22 cellular contexts compared by ENCODE assay signal in the genomic region with DNA sequence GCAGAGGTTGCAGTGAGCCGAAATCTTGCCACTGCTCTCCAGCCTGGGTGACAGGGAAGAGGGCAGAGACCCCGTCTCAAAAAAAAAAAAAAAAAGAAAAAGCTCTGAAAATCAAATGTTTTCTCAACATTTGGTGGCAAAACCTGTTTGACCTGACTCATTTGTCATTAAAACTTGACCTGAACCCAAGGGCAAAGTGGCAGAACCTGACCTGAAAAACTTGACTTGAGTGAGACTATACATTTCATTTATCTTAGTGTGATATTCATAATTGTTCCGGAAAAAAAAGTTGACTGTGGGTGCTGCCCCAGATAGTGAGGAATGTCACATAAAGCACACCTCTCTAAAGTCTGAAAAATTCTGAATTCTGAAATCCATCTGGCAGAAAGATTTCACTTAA. TPM values are rescaled to one million over a fixed set of nuclear protein-coding genes. Genes with fewer than 3 reads are reported as not detected.
DNase-seq lines count a peak whose midpoint lies in the region; ATAC-seq, FAIRE-seq and TF ChIP-seq lines count a peak whose summit lies in the region.
"Had no signal": no experiment of that assay in that cellular context is flagged by ENCODE, and none has a peak within 500 bp of the region (broad histone marks: within the 10 kb centered on the region; RNA-seq: fewer than 3 reads in every experiment).

No MANE protein-coding gene starts in this region.

- DNase-seq in PC-3 (peak; percentile 28), esophagus squamous epithelium (lab: John Stamatoyannopoulos, UW) (no peak), small intestine (peak; percentile 29), left lobe of liver (ENCODE audit: low spot score) (no peak), dorsolateral prefrontal cortex (no peak)
- DNase-seq in CD8-positive, alpha-beta T cell = no peak
- DNase-seq: COR-L47; DMS 273 treated with DMSO at 0.1 percent for 48 hours; KG1; NCI-H1092; NCI-H1436; NCI-H1930; NCI-H510A; NCI-H748 treated with DMSO at 0.1 percent for 48 hours; NK-92 treated with Interleukin-12 subunit alpha and Interleukin-12 subunit beta, amount 100 ng/mL, for 24 hours had no signal

- H3K79me2 ChIP-seq in PC-3 (ENCODE audit: low read length) = peaks cover 23% of the 10 kb centered on the region

- no peaks in the 10 kb centered on the region for H3K9me3 Mint-ChIP-seq in CD8-positive, alpha-beta T cell

- H3K4me1 ChIP-seq in PC-3 (ENCODE audit: insufficient read depth, low read length) (peaks cover 32% of the 10 kb centered on the region), esophagus squamous epithelium (peaks cover 0 to 47% (median 7%) of the 10 kb centered on the region in 3 donors), small intestine (ENCODE audit: control insufficient read depth in 2 of 2, insufficient read depth in 1 of 2, low read depth in 1 of 2, low read length in 1 of 2) (peaks cover 2 to 4% of the 10 kb centered on the region in 2 donors)
- H3K4me1 ChIP-seq in CD8-positive, alpha-beta T cell (ENCODE audit: insufficient read depth, low read length) = peaks cover 18% of the 10 kb centered on the region

- ATAC-seq in PC-3 = no peak
- ATAC-seq in CD8-positive, alpha-beta T cell = no peak
- no peak for ATAC-seq in left lobe of liver
- ATAC-seq in GM21723 (IDR thresholded peaks at IDR 0.05; ENCODE audit: unreplicated experiment) = no peak

- WGBS in esophagus squamous epithelium, 2 donors = 67 to 69% methylated on average over 3 of the region's 3 CpGs
- 50 to 72% (median 54%) methylated on average over 3 of the region's 3 CpGs for WGBS in small intestine, 3 donors

- H3K27me3 ChIP-seq in PC-3 (ENCODE audit: low read length) (no peaks in the 10 kb centered on the region), esophagus squamous epithelium (no peaks in the 10 kb centered on the region), small intestine (ENCODE audit: control insufficient read depth in 2 of 2, insufficient read depth in 2 of 2, low read length in 2 of 2) (no peaks in the 10 kb centered on the region), dorsolateral prefrontal cortex (no peaks in the 10 kb centered on the region)
- no peaks in the 10 kb centered on the region for H3K27me3 ChIP-seq in CD8-positive, alpha-beta T cell (ENCODE audit: insufficient read depth, low read length)
- H3K27me3 ChIP-seq: SJSA1 had no signal

- H3K9me3 ChIP-seq in PC-3 (ENCODE audit: low read length) (no peaks in the 10 kb centered on the region), esophagus squamous epithelium (no peaks in the 10 kb centered on the region), small intestine (ENCODE audit: control insufficient read depth, low read depth) (no peaks in the 10 kb centered on the region)
- no peaks in the 10 kb centered on the region for H3K9me3 ChIP-seq in CD8-positive, alpha-beta T cell (ENCODE audit: low read length)
- H3K9me3 ChIP-seq: SJSA1 had no signal

- intact Hi-C loops in PC-3 (cut with micrococcal nuclease) = loop anchor here (5.0 kb wide), 1 partner anchor 50 kb away; no protein-coding TSS in a partner anchor
- intact Hi-C loops in esophagus squamous epithelium (cut with DNase I) = no loop called here
- intact Hi-C loops in CD8-positive, alpha-beta T cell (cut with DNase I, micrococcal nuclease) = loop anchor here in 1 of 2 experiments (5.0 kb wide), 1 partner anchor 40 kb away; no protein-coding TSS in a partner anchor
- intact Hi-C loops in dorsolateral prefrontal cortex (cut with DNase I) = no loop called here

- H3K9me2 ChIP-seq in PC-3 (replicated peaks; ENCODE audit: low read length) = no peaks in the 10 kb centered on the region

- POLR2A ChIA-PET in PC-3 (lab: Charles Lee; ENCODE audit: unreplicated experiment) = no interaction called here
- POLR2A ChIA-PET in CD8-positive, alpha-beta T cell (lab: Charles Lee) = no interaction called here

- H3K36me3 Mint-ChIP-seq in CD8-positive, alpha-beta T cell = peaks cover 25% of the 10 kb centered on the region

- BruUV-seq in PC-3 (replicated peaks; lab: Mats Ljungman, UMichigan) = no TSS peak

- H4K20me1 ChIP-seq in PC-3 (ENCODE audit: low read length) = peaks cover 5% of the 10 kb centered on the region; the same call in 1 of the 2 replicates

- H3K4me2 ChIP-seq in PC-3 (ENCODE audit: low read length) = peak overlapping the region; percentile 89

- H3K4me1 Mint-ChIP-seq in CD8-positive, alpha-beta T cell (ENCODE audit: low read depth) = peaks cover 25% of the 10 kb centered on the region

- H3K27me3 Mint-ChIP-seq in CD8-positive, alpha-beta T cell (ENCODE audit: low read depth) = no peaks in the 10 kb centered on the region

- FAIRE-seq in small intestine (lab: Jason Lieb, UNC) = no peak
- FAIRE-seq: A204.1, H54, RCC 7860 had no signal

- no peak overlapping the region for H2AFZ ChIP-seq in PC-3 (ENCODE audit: low read length)

- H3K4me3 Mint-ChIP-seq in CD8-positive, alpha-beta T cell = no peak overlapping the region
- H3K4me3 Mint-ChIP-seq: CD14-positive monocyte had no signal

- CTCF ChIA-PET in PC-3 (lab: Charles Lee) = no interaction called here
- CTCF ChIA-PET in CD8-positive, alpha-beta T cell (lab: Charles Lee) = no interaction called here

- TF ChIP-seq CTCF in C4-2B (conservative IDR thresholded peaks at IDR 0.05) = no peak
- no peak for TF ChIP-seq CTCF in PC-3 (conservative IDR thresholded peaks at IDR 0.05; ENCODE audit: low read depth, low read length)
- TF ChIP-seq CTCF in esophagus squamous epithelium (IDR thresholded peaks at IDR 0.05) = no peak
- no peak for TF ChIP-seq CTCF in CD8-positive, alpha-beta T cell (IDR thresholded peaks at IDR 0.05)
- no peak for TF ChIP-seq CTCF in dorsolateral prefrontal cortex (IDR thresholded peaks at IDR 0.05 in 54 of 56, conservative IDR thresholded peaks at IDR 0.05 in 2 of 56; ENCODE audit: low read depth in 1 of 56, partially characterized antibody in 56 of 56)

- H3K36me3 ChIP-seq in PC-3 (ENCODE audit: low read depth, low read length) = no peaks in the 10 kb centered on the region
- no peaks in the 10 kb centered on the region for H3K36me3 ChIP-seq in esophagus squamous epithelium
- H3K36me3 ChIP-seq in small intestine (ENCODE audit: control insufficient read depth in 2 of 2, insufficient read depth in 2 of 2, low read length in 2 of 2) = no peaks in the 10 kb centered on the region
- no peaks in the 10 kb centered on the region for H3K36me3 ChIP-seq in CD8-positive, alpha-beta T cell (ENCODE audit: insufficient read depth, low read length)

- H3K9ac ChIP-seq in PC-3 (ENCODE audit: low read length) = no peak overlapping the region

- H3K27ac Mint-ChIP-seq in CD8-positive, alpha-beta T cell = no peak overlapping the region
- H3K27ac Mint-ChIP-seq: CD14-positive monocyte had no signal

- no peak overlapping the region for H3K4me3 ChIP-seq in PC-3 (ENCODE audit: low read length)
- no peak overlapping the region for H3K4me3 ChIP-seq in esophagus squamous epithelium
- H3K4me3 ChIP-seq in small intestine (ENCODE audit: low read depth in 1 of 2, low read length in 2 of 2) = no peak overlapping the region
- no peak overlapping the region for H3K4me3 ChIP-seq in CD8-positive, alpha-beta T cell (ENCODE audit: low read depth, low read length)
- H3K4me3 ChIP-seq in dorsolateral prefrontal cortex = no peak overlapping the region
- H3K4me3 ChIP-seq: SJSA1 had no signal

- TF ChIP-seq POLR2A in esophagus squamous epithelium (IDR thresholded peaks at IDR 0.05) = no peak

- H3K27ac ChIP-seq in C4-2B = peak overlapping the region; percentile 50
- H3K27ac ChIP-seq in PC-3 (ENCODE audit: low read length) = no peak overlapping the region
- peak overlapping the region in 3 of 4 donors; percentile 96 to 99 (median 99) for H3K27ac ChIP-seq in esophagus squamous epithelium
- no peak overlapping the region for H3K27ac ChIP-seq in small intestine (ENCODE audit: low read depth in 1 of 2, low read length in 1 of 2)
- H3K27ac ChIP-seq in CD8-positive, alpha-beta T cell (ENCODE audit: low read depth, low read length) = no peak overlapping the region
- no peak overlapping the region for H3K27ac ChIP-seq in dorsolateral prefrontal cortex
- H3K27ac ChIP-seq: SJSA1 had no signal

- H3F3A ChIP-seq in PC-3 (ENCODE audit: low read length, unreplicated experiment) = peaks cover 6% of the 10 kb centered on the region

RNA-seq across cellular contexts. Expression of a gene that starts 2.4 kb away (rescaled TPM):
- 49.5 and 58.5 TPM in 2 replicates for total RNA-seq in PC-3 (2014; rRNA removed)
- total RNA-seq in esophagus squamous epithelium = 100 to 1,000 TPM in 1 of 4 donors, 10 to 100 TPM in 3; 67.1 to 113 (median 80.3) TPM
- polyA plus RNA-seq in small intestine = 10 to 100 TPM; 60.8 to 82.3 (median 80.2) TPM
- 100 to 1,000 TPM; 132 to 139 TPM for total RNA-seq in CD8-positive, alpha-beta T cell
- total RNA-seq in left lobe of liver = 32.4 TPM
- 100 to 1,000 TPM in 117 of 120 experiments, 10 to 100 TPM in 3; 83.6 to 164 (median 133) TPM for total RNA-seq in dorsolateral prefrontal cortex

Comparison
In these comparisons a context has a peak if more than half of its experiments do, and no peak if none do; other contexts are left out.
1. H3K27ac ChIP-seq: peak in C4-2B (single experiment) and esophagus squamous epithelium (3 of 4); none in PC-3 (single experiment), small intestine (0 of 2), CD8-positive, alpha-beta T cell (single experiment) and dorsolateral prefrontal cortex (0 of 59).
2. DNase-seq: peak in PC-3 (single experiment) and small intestine (single experiment); none in esophagus squamous epithelium (single experiment), CD8-positive, alpha-beta T cell (0 of 7), left lobe of liver (single experiment) and dorsolateral prefrontal cortex (0 of 10).